In genomic region chr2:223786236-223786635, GRCh38 we compare ENCODE assay signal across 29 cellular contexts. TPM values are rescaled to one million over a fixed set of nuclear protein-coding genes. Genes with fewer than 3 reads are reported as not detected.
"Had no signal": no experiment of that assay in that cellular context is flagged by ENCODE, and none has a peak within 500 bp of the region (broad histone marks: within the 10 kb centered on the region; RNA-seq: fewer than 3 reads in every experiment).

No MANE protein-coding gene starts in this region.

- H3K4me1 Mint-ChIP-seq: activated naive CD4-positive, alpha-beta T cell treated with anti-CD3 and anti-CD28 coated beads, Interleukin-2, amount 10 ng/mL, durations not matched to agents 7 days and 5 days; neural crest cell had no signal

- H3K36me3 ChIP-seq: ascending aorta, cardiac muscle cell, stomach, tibial artery, upper lobe of right lung, WERI-Rb-1 had no signal

- H3K27ac ChIP-seq: ascending aorta, cardiac muscle cell, coronary artery, dorsolateral prefrontal cortex, parathyroid adenoma, psoas muscle, stomach, tibial artery, upper lobe of right lung, WERI-Rb-1 had no signal

- H3K27me3 Mint-ChIP-seq: activated CD4-positive, alpha-beta memory T cell treated with anti-CD3 and anti-CD28 coated beads for 36 hours; activated CD4-positive, alpha-beta T cell treated with anti-CD3 and anti-CD28 coated beads, Interleukin-2, amount 10 ng/mL, durations not matched to agents 24 days and 14 days; activated naive CD4-positive, alpha-beta T cell treated with anti-CD3 and anti-CD28 coated beads, Interleukin-2, amount 10 ng/mL, durations not matched to agents 7 days and 5 days; activated naive CD8-positive, alpha-beta T cell treated with anti-CD3 and anti-CD28 coated beads, Interleukin-2, amount 10 ng/mL, durations not matched to agents 7 days and 5 days; activated T-cell treated with anti-CD3 and anti-CD28 coated beads, Interleukin-2, amount 50 U/mL, for 24 hours had no signal

- ATAC-seq: left ventricle myocardium superior; naive thymus-derived CD8-positive, alpha-beta T cell; psoas muscle; right cardiac atrium; upper lobe of right lung had no signal

- H3K9me3 Mint-ChIP-seq: activated CD4-positive, alpha-beta memory T cell treated with anti-CD3 and anti-CD28 coated beads for 36 hours; activated CD4-positive, alpha-beta T cell treated with anti-CD3 and anti-CD28 coated beads, Interleukin-2, amount 10 ng/mL, durations not matched to agents 24 days and 14 days; activated naive CD4-positive, alpha-beta T cell treated with anti-CD3 and anti-CD28 coated beads, Interleukin-2, amount 10 ng/mL, durations not matched to agents 7 days and 5 days; activated naive CD8-positive, alpha-beta T cell treated with anti-CD3 and anti-CD28 coated beads, Interleukin-2, amount 10 ng/mL, durations not matched to agents 7 days and 5 days; activated T-cell treated with anti-CD3 and anti-CD28 coated beads, Interleukin-2, amount 50 U/mL, for 24 hours; naive thymus-derived CD8-positive, alpha-beta T cell had no signal

- H3K4me1 ChIP-seq: ascending aorta, parathyroid adenoma, psoas muscle, stomach, tibial artery, upper lobe of right lung had no signal

- H3K27me3 ChIP-seq: ascending aorta, cardiac muscle cell, dorsolateral prefrontal cortex, spleen, stomach, tibial artery, upper lobe of right lung had no signal

- H3K9me3 ChIP-seq: ascending aorta, psoas muscle, spleen, stomach, tibial artery, upper lobe of right lung had no signal

- H3K4me3 ChIP-seq: ascending aorta, cardiac muscle cell, coronary artery, dorsolateral prefrontal cortex, psoas muscle, spleen, stomach, tibial artery, upper lobe of right lung had no signal

- DNase-seq: activated CD4-positive, alpha-beta memory T cell treated with anti-CD3 and anti-CD28 coated beads for 36 hours; activated CD4-positive, alpha-beta T cell treated with anti-CD3 and anti-CD28 coated beads, Interleukin-2, amount 10 ng/mL, durations not matched to agents 24 days and 14 days; activated CD4-positive, CD25-positive, alpha-beta regulatory T cell treated with anti-CD3 and anti-CD28 coated beads, Interleukin-2, amount 50 U/mL, for 72 hours; activated CD8-positive, alpha-beta memory T cell treated with anti-CD3 and anti-CD28 coated beads, Interleukin-2, amount 50 U/mL, for 48 hours; activated gamma-delta T cell; activated naive CD4-positive, alpha-beta T cell treated with anti-CD3 and anti-CD28 coated beads, Interleukin-2, amount 10 ng/mL, durations not matched to agents 7 days and 5 days; activated naive CD8-positive, alpha-beta T cell treated with anti-CD3 and anti-CD28 coated beads, Interleukin-2, amount 10 ng/mL, durations not matched to agents 7 days and 5 days; activated T-cell treated with anti-CD3 and anti-CD28 coated beads, Interleukin-2, amount 50 U/mL, for 24 hours; cerebellar nuclear complex; dorsolateral prefrontal cortex; effector memory CD4-positive, alpha-beta T cell; islet precursor cell; left ventricle myocardium superior; naive thymus-derived CD8-positive, alpha-beta T cell; nucleus accumbens; psoas muscle; right cardiac atrium; spleen; stomach; tibial artery; upper lobe of right lung; WERI-Rb-1 had no signal

- H3K27ac Mint-ChIP-seq: activated CD4-positive, alpha-beta memory T cell treated with anti-CD3 and anti-CD28 coated beads for 36 hours; activated CD4-positive, alpha-beta T cell treated with anti-CD3 and anti-CD28 coated beads, Interleukin-2, amount 10 ng/mL, durations not matched to agents 24 days and 14 days; activated naive CD4-positive, alpha-beta T cell treated with anti-CD3 and anti-CD28 coated beads, Interleukin-2, amount 10 ng/mL, durations not matched to agents 7 days and 5 days; activated naive CD8-positive, alpha-beta T cell treated with anti-CD3 and anti-CD28 coated beads, Interleukin-2, amount 10 ng/mL, durations not matched to agents 7 days and 5 days; activated T-cell treated with anti-CD3 and anti-CD28 coated beads, Interleukin-2, amount 50 U/mL, for 24 hours; brain; mesothelial cell of epicardium; naive thymus-derived CD8-positive, alpha-beta T cell had no signal

- H3K36me3 Mint-ChIP-seq: activated CD4-positive, alpha-beta memory T cell treated with anti-CD3 and anti-CD28 coated beads for 36 hours; activated naive CD4-positive, alpha-beta T cell treated with anti-CD3 and anti-CD28 coated beads, Interleukin-2, amount 10 ng/mL, durations not matched to agents 7 days and 5 days; brain had no signal

- H3K4me3 Mint-ChIP-seq: activated CD4-positive, alpha-beta memory T cell treated with anti-CD3 and anti-CD28 coated beads for 36 hours; activated CD4-positive, alpha-beta T cell treated with anti-CD3 and anti-CD28 coated beads, Interleukin-2, amount 10 ng/mL, durations not matched to agents 24 days and 14 days; activated naive CD4-positive, alpha-beta T cell treated with anti-CD3 and anti-CD28 coated beads, Interleukin-2, amount 10 ng/mL, durations not matched to agents 7 days and 5 days; activated naive CD8-positive, alpha-beta T cell treated with anti-CD3 and anti-CD28 coated beads, Interleukin-2, amount 10 ng/mL, durations not matched to agents 7 days and 5 days; activated T-cell treated with anti-CD3 and anti-CD28 coated beads, Interleukin-2, amount 50 U/mL, for 24 hours; brain; mesothelial cell of epicardium; naive thymus-derived CD8-positive, alpha-beta T cell; neural crest cell had no signal

RNA-seq across cellular contexts. Expression of gene AP1S3, which starts 51.1 kb away (rescaled TPM):
- total RNA-seq: ascending aorta, cardiac muscle cell had no signal
